In the genomic region with DNA sequence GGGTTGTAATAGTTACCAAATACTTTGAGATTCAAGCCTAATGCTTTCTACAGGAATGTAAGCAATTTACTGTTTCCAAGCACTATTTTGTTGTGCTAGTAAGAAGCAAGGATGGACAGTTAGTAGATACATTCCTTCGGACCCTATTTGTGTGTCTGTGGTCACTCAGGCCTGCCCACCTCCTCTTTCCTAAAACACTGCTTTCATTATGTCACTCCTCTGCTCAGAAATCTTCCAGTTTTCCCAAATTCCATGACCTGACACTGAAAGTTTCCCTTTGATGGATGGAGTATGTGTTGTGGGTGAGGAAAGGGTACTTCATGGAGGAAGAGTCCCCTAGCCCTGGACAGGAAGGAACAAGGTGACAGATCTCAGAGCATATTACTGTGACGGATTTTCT, we compare ENCODE assay signal across 14 cellular contexts.
DNase-seq lines count a peak whose midpoint lies in the region; ATAC-seq and TF ChIP-seq lines count a peak whose summit lies in the region.
"Had no signal": no experiment of that assay in that cellular context is flagged by ENCODE, and none has a peak within 500 bp of the region (broad histone marks: within the 10 kb centered on the region; RNA-seq: fewer than 3 reads in every experiment).

No MANE protein-coding gene starts in this region.

- in situ Hi-C loops in SK-MEL-5 (cut with HindIII; ENCODE audit: low pct_unique_long_range_greater_than_20kb, low sequenced_read_pairs): no loop called here

- H3K27ac ChIP-seq in gastroesophageal sphincter (peak overlapping the region in 3 of 4 donors; percentile 35 to 60 (median 59)), mesenchymal stem cell (ENCODE audit: low read length, poor library complexity, severe bottlenecking) (no peak overlapping the region), SJCRH30 (no peak overlapping the region)
- H3K27ac ChIP-seq: 22Rv1; BLaER1 treated with 17β-estradiol and CSF1 and Interleukin-3, amounts not matched to agents 10 nM and 100 nM had no signal

- peaks cover 12 to 56% (median 12%) of the 10 kb centered on the region in 3 donors for H3K4me1 ChIP-seq in gastroesophageal sphincter
- H3K4me1 ChIP-seq in mesenchymal stem cell (ENCODE audit: control insufficient read depth, insufficient read depth, low read depth, low read length): no peaks in the 10 kb centered on the region
- no peaks in the 10 kb centered on the region for H3K4me1 ChIP-seq in SJCRH30
- H3K4me1 ChIP-seq: BLaER1 treated with 17β-estradiol and CSF1 and Interleukin-3, amounts not matched to agents 10 nM and 100 nM; HAP-1 had no signal

- no peak overlapping the region for H2AK5ac ChIP-seq in mesenchymal stem cell (ENCODE audit: low read length, severe bottlenecking)

- H3K36me3 ChIP-seq in gastroesophageal sphincter (no peaks in the 10 kb centered on the region), mesenchymal stem cell (ENCODE audit: control insufficient read depth in 1 of 2, insufficient read depth in 2 of 2, low read depth in 1 of 2, low read length in 2 of 2) (no peaks in the 10 kb centered on the region), SJCRH30 (peaks cover 14% of the 10 kb centered on the region; the same call in 1 of the 2 replicates)
- H3K36me3 ChIP-seq: BLaER1 treated with 17β-estradiol and CSF1 and Interleukin-3, amounts not matched to agents 10 nM and 100 nM; HAP-1 had no signal

- no peak for TF ChIP-seq POLR2A in gastroesophageal sphincter (IDR thresholded peaks at IDR 0.05)

- no peak for TF ChIP-seq EP300 in gastroesophageal sphincter (IDR thresholded peaks at IDR 0.05)

- ATAC-seq in gastroesophageal sphincter: no peak

- H4K91ac ChIP-seq in mesenchymal stem cell (ENCODE audit: low read length): no peak overlapping the region

- H2BK120ac ChIP-seq in mesenchymal stem cell (ENCODE audit: low read depth, low read length): no peak overlapping the region

- TF ChIP-seq CTCF in gastroesophageal sphincter (IDR thresholded peaks at IDR 0.05): no peak

- no peak overlapping the region for H2AFZ ChIP-seq in mesenchymal stem cell (ENCODE audit: low read depth, low read length)

- peaks cover 2% of the 10 kb centered on the region for H3K79me1 ChIP-seq in mesenchymal stem cell (replicated peaks; ENCODE audit: low read length, poor library complexity, severe bottlenecking)

- H3K9me3 ChIP-seq in gastroesophageal sphincter (no peaks in the 10 kb centered on the region), mesenchymal stem cell (ENCODE audit: control insufficient read depth, low read length) (no peaks in the 10 kb centered on the region), SJCRH30 (replicated peaks) (0 out of 2 replicates have a peak, but pooled peaks cover 4% of the 10 kb centered on the region)
- H3K9me3 ChIP-seq: BLaER1 treated with 17β-estradiol and CSF1 and Interleukin-3, amounts not matched to agents 10 nM and 100 nM; HAP-1 had no signal

- no peak overlapping the region for H2BK15ac ChIP-seq in mesenchymal stem cell (ENCODE audit: low read depth, poor library complexity, severe bottlenecking)

- peak overlapping the region; percentile 29 for H3K4me2 ChIP-seq in mesenchymal stem cell (ENCODE audit: low read length, poor library complexity, severe bottlenecking)
- H3K4me2 ChIP-seq: BLaER1 treated with 17β-estradiol and CSF1 and Interleukin-3, amounts not matched to agents 10 nM and 100 nM had no signal

- H3K9ac ChIP-seq in mesenchymal stem cell (ENCODE audit: low read length): no peak overlapping the region
- H3K9ac ChIP-seq: BLaER1 treated with 17β-estradiol and CSF1 and Interleukin-3, amounts not matched to agents 10 nM and 100 nM had no signal

- 56 to 66% methylated on average over 2 of the region's 2 CpGs for WGBS in gastroesophageal sphincter (ENCODE audit: low coverage in 1 of 2), 2 donors
- 83% methylated on average over 2 of the region's 2 CpGs for WGBS in mesenchymal stem cell

- no peak overlapping the region for H4K8ac ChIP-seq in mesenchymal stem cell (ENCODE audit: low read length)

- H2BK12ac ChIP-seq in mesenchymal stem cell (ENCODE audit: low read length in 2 of 2): no peak overlapping the region

- no peak overlapping the region for H3K4ac ChIP-seq in mesenchymal stem cell (ENCODE audit: low read depth in 1 of 2, low read length in 2 of 2)

- H3K27me3 ChIP-seq in gastroesophageal sphincter (no peaks in the 10 kb centered on the region), mesenchymal stem cell (ENCODE audit: control insufficient read depth in 1 of 2, insufficient read depth in 1 of 2, low read length in 2 of 2) (no peaks in the 10 kb centered on the region), SJCRH30 (no peaks in the 10 kb centered on the region)
- H3K27me3 ChIP-seq: BLaER1 treated with 17β-estradiol and CSF1 and Interleukin-3, amounts not matched to agents 10 nM and 100 nM had no signal

- H3K23ac ChIP-seq in mesenchymal stem cell (ENCODE audit: low read length in 2 of 2): no peak overlapping the region

- H3K18ac ChIP-seq in mesenchymal stem cell (ENCODE audit: low read depth in 1 of 2, low read length in 2 of 2): no peak overlapping the region

- no peak overlapping the region for H2BK5ac ChIP-seq in mesenchymal stem cell (ENCODE audit: low read depth, low read length, poor library complexity, severe bottlenecking)

- H3K14ac ChIP-seq in mesenchymal stem cell (ENCODE audit: low read length in 2 of 2): no peak overlapping the region

- peak; percentile 2 for DNase-seq in AG08396 (ENCODE audit: low spot score)
- DNase-seq in SK-MEL-5 (ENCODE audit: low read depth, low spot score): peak; percentile 22
- no peak for DNase-seq in mesenchymal stem cell
- DNase-seq in SJCRH30: no peak
- no peak for DNase-seq in amniotic stem cell (lab: John Stamatoyannopoulos, UW)
- DNase-seq in activated effector memory CD4-positive, alpha-beta T cell treated with anti-CD3 and anti-CD28 coated beads, Interleukin-2, amount 50 U/mL, for 16 hours: no peak
- no peak for DNase-seq in NCI-H526 treated with DMSO at 0.1 percent for 48 hours (lab: John Stamatoyannopoulos, UW)
- DNase-seq: Calu3; CD4-positive, CD25-positive, alpha-beta regulatory T cell; DMS 273 treated with DMSO at 0.1 percent for 48 hours had no signal

- H3K4me3 ChIP-seq in gastroesophageal sphincter (no peak overlapping the region), mesenchymal stem cell (ENCODE audit: insufficient read depth in 1 of 2, low read depth in 1 of 2, low read length in 2 of 2) (no peak overlapping the region), SJCRH30 (no peak overlapping the region)
- H3K4me3 ChIP-seq: BLaER1 treated with 17β-estradiol and CSF1 and Interleukin-3, amounts not matched to agents 10 nM and 100 nM; HAP-1 had no signal

Comparison
In these comparisons a context has a peak if more than half of its experiments do, and no peak if none do; other contexts are left out.
1. DNase-seq: peak in AG08396 (single experiment) and SK-MEL-5 (single experiment); none in mesenchymal stem cell (single experiment), SJCRH30 (0 of 2), amniotic stem cell (single experiment), activated effector memory CD4-positive, alpha-beta T cell treated with anti-CD3 and anti-CD28 coated beads, Interleukin-2, amount 50 U/mL, for 16 hours (single experiment) and NCI-H526 treated with DMSO at 0.1 percent for 48 hours (single experiment).
2. H3K27ac ChIP-seq: peak in gastroesophageal sphincter (3 of 4); none in mesenchymal stem cell (single experiment) and SJCRH30 (single experiment).